Comparison of ENCODE assay signal across 8 cellular contexts in genomic region chr12:57239587-57240068, GRCh38. TPM values are rescaled to one million over a fixed set of nuclear protein-coding genes. Genes with fewer than 3 reads are reported as not detected.
DNase-seq lines count a peak whose midpoint lies in the region; ATAC-seq, FAIRE-seq and TF ChIP-seq lines count a peak whose summit lies in the region.

No MANE protein-coding gene starts in this region.

- TF ChIP-seq CTCF in right atrium auricular region (IDR thresholded peaks at IDR 0.05) (no peak), fibroblast of villous mesenchyme (IDR thresholded peaks at IDR 0.05; ENCODE audit: insufficient read depth, low read depth, low read length) (no peak), kidney (IDR thresholded peaks at IDR 0.05; ENCODE audit: borderline replicate concordance, extremely low read depth, insufficient read depth) (no peak)

- H3K27me3 Mint-ChIP-seq in stimulated activated naive CD8-positive, alpha-beta T cell treated with anti-CD3 and anti-CD28 coated beads, Interleukin-15, amount 100 ng/mL, for 72 hours = peaks cover 83% of the 10 kb centered on the region

- ATAC-seq in SK-N-SH treated with all-trans-retinoic acid at 6 μM for 48 hours = peak; percentile 8
- peak; percentile 0 for ATAC-seq in stimulated activated naive CD8-positive, alpha-beta T cell treated with anti-CD3 and anti-CD28 coated beads, Interleukin-15, amount 100 ng/mL, for 72 hours

- H3K9me3 Mint-ChIP-seq in stimulated activated naive CD8-positive, alpha-beta T cell treated with anti-CD3 and anti-CD28 coated beads, Interleukin-15, amount 100 ng/mL, for 72 hours = no peaks in the 10 kb centered on the region

- H3K9me3 ChIP-seq in right atrium auricular region (no peaks in the 10 kb centered on the region), kidney (ENCODE audit: control insufficient read depth in 1 of 2, low read length in 2 of 2) (no peaks in the 10 kb centered on the region)

- no peaks in the 10 kb centered on the region for H3K36me3 ChIP-seq in right atrium auricular region
- H3K36me3 ChIP-seq in kidney (ENCODE audit: control insufficient read depth in 1 of 2, insufficient read depth in 2 of 2, low read length in 2 of 2) = no peaks in the 10 kb centered on the region

- peak overlapping the region; percentile 95 to 97 for H3K4me3 Mint-ChIP-seq in stimulated activated naive CD8-positive, alpha-beta T cell treated with anti-CD3 and anti-CD28 coated beads, Interleukin-15, amount 100 ng/mL, for 72 hours

- H3K4me3 ChIP-seq in right atrium auricular region = peak overlapping the region; percentile 45 to 54
- H3K4me3 ChIP-seq in fibroblast of villous mesenchyme (ENCODE audit: low read depth, low read length) = peak overlapping the region; percentile 76
- H3K4me3 ChIP-seq in kidney (ENCODE audit: low read length in 2 of 2) = peak overlapping the region in 1 of 2 donors; percentile 16

- H3K9ac ChIP-seq in kidney (ENCODE audit: low read length in 2 of 2) = no peak overlapping the region

- H3K4me1 ChIP-seq in right atrium auricular region = peaks cover 0 to 79% of the 10 kb centered on the region in 2 donors
- peaks cover 4 to 35% of the 10 kb centered on the region in 2 donors for H3K4me1 ChIP-seq in kidney (ENCODE audit: control insufficient read depth in 1 of 2, insufficient read depth in 1 of 2, low read depth in 1 of 2, low read length in 2 of 2)

- DNase-seq in right atrium auricular region (ENCODE audit: low spot score) (no peak), cardiac septum (ENCODE audit: low spot score) (no peak), fibroblast of villous mesenchyme (ENCODE audit: low read depth) (no peak), NCI-H2196 (lab: John Stamatoyannopoulos, UW; ENCODE audit: unreplicated experiment) (no peak), kidney (no peak), GOT3 (lab: John Stamatoyannopoulos, UW) (no peak)
- no peak for DNase-seq in stimulated activated naive CD8-positive, alpha-beta T cell treated with anti-CD3 and anti-CD28 coated beads, Interleukin-15, amount 100 ng/mL, for 72 hours

- H3K27ac Mint-ChIP-seq in stimulated activated naive CD8-positive, alpha-beta T cell treated with anti-CD3 and anti-CD28 coated beads, Interleukin-15, amount 100 ng/mL, for 72 hours = peak overlapping the region; percentile 95 to 99

- peaks cover 97% of the 10 kb centered on the region for H3K4me1 Mint-ChIP-seq in stimulated activated naive CD8-positive, alpha-beta T cell treated with anti-CD3 and anti-CD28 coated beads, Interleukin-15, amount 100 ng/mL, for 72 hours

- FAIRE-seq in kidney (lab: Jason Lieb, UNC) = no peak

- H3K27me3 ChIP-seq in right atrium auricular region = peaks cover 14 to 32% of the 10 kb centered on the region in 2 donors

- intact Hi-C loops in cardiac septum (cut with DNase I) = loop anchor here (1.0 kb wide), 1 partner anchor 23 kb away; the partner anchor contains the start of gene NXPH4
- intact Hi-C loops in kidney (cut with DNase I) = no loop called here

- H3K27ac ChIP-seq in right atrium auricular region = no peak overlapping the region
- H3K27ac ChIP-seq in kidney (ENCODE audit: low read depth in 2 of 2, low read length in 2 of 2) = no peak overlapping the region

TF ChIP-seq in SK-N-SH treated with all-trans-retinoic acid at 6 μM for 48 hours, 23 proteins besides CTCF, POLR2A, EP300 and RAD21:
- TF ChIP-seq ESRRG (CRISPR knock-in tag; IDR thresholded peaks at IDR 0.05) (no peak), RARB (CRISPR knock-in tag; IDR thresholded peaks at IDR 0.05) (no peak), TOX (CRISPR knock-in tag; IDR thresholded peaks at IDR 0.05; ENCODE audit: borderline replicate concordance) (no peak), ARNTL (CRISPR knock-in tag; IDR thresholded peaks at IDR 0.05; ENCODE audit: borderline replicate concordance, low read depth) (no peak), SNAI2 (CRISPR knock-in tag; IDR thresholded peaks at IDR 0.05) (no peak), ZFP3 (CRISPR knock-in tag; IDR thresholded peaks at IDR 0.05) (no peak), ZFP30 (CRISPR knock-in tag; IDR thresholded peaks at IDR 0.05) (no peak), ZNF8 (CRISPR knock-in tag; IDR thresholded peaks at IDR 0.05) (no peak), PPARA (CRISPR knock-in tag; IDR thresholded peaks at IDR 0.05; ENCODE audit: borderline replicate concordance) (no peak), ZC3H10 (CRISPR knock-in tag; IDR thresholded peaks at IDR 0.05) (no peak), ZNF565 (CRISPR knock-in tag; conservative IDR thresholded peaks at IDR 0.05; ENCODE audit: low read depth) (no peak), CSDC2 (CRISPR knock-in tag; IDR thresholded peaks at IDR 0.05) (no peak), ZNF70 (CRISPR knock-in tag; IDR thresholded peaks at IDR 0.05) (no peak), GLIS3 (CRISPR knock-in tag; IDR thresholded peaks at IDR 0.05) (no peak), OSR1 (CRISPR knock-in tag; IDR thresholded peaks at IDR 0.05) (no peak), TCF4 (CRISPR knock-in tag; IDR thresholded peaks at IDR 0.05; ENCODE audit: borderline replicate concordance) (no peak), ISL1 (CRISPR knock-in tag; IDR thresholded peaks at IDR 0.05) (no peak)
- TF ChIP-seq, protein P1, sequence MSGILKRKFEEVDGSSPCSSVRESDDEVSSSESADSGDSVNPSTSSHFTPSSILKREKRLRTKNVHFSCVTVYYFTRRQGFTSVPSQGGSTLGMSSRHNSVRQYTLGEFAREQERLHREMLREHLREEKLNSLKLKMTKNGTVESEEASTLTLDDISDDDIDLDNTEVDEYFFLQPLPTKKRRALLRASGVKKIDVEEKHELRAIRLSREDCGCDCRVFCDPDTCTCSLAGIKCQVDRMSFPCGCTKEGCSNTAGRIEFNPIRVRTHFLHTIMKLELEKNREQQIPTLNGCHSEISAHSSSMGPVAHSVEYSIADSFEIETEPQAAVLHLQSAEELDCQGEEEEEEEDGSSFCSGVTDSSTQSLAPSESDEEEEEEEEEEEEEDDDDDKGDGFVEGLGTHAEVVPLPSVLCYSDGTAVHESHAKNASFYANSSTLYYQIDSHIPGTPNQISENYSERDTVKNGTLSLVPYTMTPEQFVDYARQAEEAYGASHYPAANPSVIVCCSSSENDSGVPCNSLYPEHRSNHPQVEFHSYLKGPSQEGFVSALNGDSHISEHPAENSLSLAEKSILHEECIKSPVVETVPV (CRISPR knock-in tag; IDR thresholded peaks at IDR 0.05) = no peak
- TF ChIP-seq, protein P2, sequence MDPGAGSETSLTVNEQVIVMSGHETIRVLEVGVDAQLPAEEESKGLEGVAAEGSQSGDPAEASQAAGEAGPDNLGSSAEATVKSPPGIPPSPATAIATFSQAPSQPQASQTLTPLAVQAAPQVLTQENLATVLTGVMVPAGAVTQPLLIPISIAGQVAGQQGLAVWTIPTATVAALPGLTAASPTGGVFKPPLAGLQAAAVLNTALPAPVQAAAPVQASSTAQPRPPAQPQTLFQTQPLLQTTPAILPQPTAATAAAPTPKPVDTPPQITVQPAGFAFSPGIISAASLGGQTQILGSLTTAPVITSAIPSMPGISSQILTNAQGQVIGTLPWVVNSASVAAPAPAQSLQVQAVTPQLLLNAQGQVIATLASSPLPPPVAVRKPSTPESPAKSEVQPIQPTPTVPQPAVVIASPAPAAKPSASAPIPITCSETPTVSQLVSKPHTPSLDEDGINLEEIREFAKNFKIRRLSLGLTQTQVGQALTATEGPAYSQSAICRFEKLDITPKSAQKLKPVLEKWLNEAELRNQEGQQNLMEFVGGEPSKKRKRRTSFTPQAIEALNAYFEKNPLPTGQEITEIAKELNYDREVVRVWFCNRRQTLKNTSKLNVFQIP (CRISPR knock-in tag; IDR thresholded peaks at IDR 0.05; ENCODE audit: borderline replicate concordance, low read depth) = no peak
- TF ChIP-seq, protein P3, sequence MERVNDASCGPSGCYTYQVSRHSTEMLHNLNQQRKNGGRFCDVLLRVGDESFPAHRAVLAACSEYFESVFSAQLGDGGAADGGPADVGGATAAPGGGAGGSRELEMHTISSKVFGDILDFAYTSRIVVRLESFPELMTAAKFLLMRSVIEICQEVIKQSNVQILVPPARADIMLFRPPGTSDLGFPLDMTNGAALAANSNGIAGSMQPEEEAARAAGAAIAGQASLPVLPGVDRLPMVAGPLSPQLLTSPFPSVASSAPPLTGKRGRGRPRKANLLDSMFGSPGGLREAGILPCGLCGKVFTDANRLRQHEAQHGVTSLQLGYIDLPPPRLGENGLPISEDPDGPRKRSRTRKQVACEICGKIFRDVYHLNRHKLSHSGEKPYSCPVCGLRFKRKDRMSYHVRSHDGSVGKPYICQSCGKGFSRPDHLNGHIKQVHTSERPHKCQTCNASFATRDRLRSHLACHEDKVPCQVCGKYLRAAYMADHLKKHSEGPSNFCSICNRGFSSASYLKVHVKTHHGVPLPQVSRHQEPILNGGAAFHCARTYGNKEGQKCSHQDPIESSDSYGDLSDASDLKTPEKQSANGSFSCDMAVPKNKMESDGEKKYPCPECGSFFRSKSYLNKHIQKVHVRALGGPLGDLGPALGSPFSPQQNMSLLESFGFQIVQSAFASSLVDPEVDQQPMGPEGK (CRISPR knock-in tag; IDR thresholded peaks at IDR 0.05; ENCODE audit: borderline replicate concordance) = no peak
TF ChIP-seq in SK-N-SH treated with all-trans-retinoic acid at 6 μM for 48 hours: peak in this region for 0.

RNA-seq across cellular contexts. Expression of gene SHMT2, which starts 10.1 kb away (rescaled TPM):
- total RNA-seq in right atrium auricular region (10 to 100 TPM; 16.6 to 33.0 TPM), cardiac septum (38.8 TPM), fibroblast of villous mesenchyme (199 and 316 TPM in 2 replicates), kidney (70.1 TPM)
- polyA plus RNA-seq in kidney (ENCODE audit: insufficient read depth, low read depth, low replicate concordance) = 49.3 TPM

RNA-seq across cellular contexts. Expression of gene STAC3, which starts 11.4 kb away (rescaled TPM):
- total RNA-seq in right atrium auricular region = under 1 TPM; 0.48 to 0.59 TPM
- total RNA-seq in cardiac septum = 0.94 TPM
- 0.32 and 1.3 TPM in 2 replicates for total RNA-seq in fibroblast of villous mesenchyme
- total RNA-seq in kidney = 3.1 TPM
- polyA plus RNA-seq in kidney (ENCODE audit: insufficient read depth, low read depth, low replicate concordance) = 1.5 TPM

RNA-seq across cellular contexts. Expression of gene NXPH4, which starts 23.0 kb away (rescaled TPM):
- total RNA-seq in right atrium auricular region = 1 to 10 TPM in 1 of 2 donors, under 1 TPM in 1; 0.28 to 1.1 TPM
- total RNA-seq in cardiac septum = 20.0 TPM
- total RNA-seq in fibroblast of villous mesenchyme = 1.3 and 1.6 TPM in 2 replicates
- total RNA-seq in kidney = 0.16 TPM
- polyA plus RNA-seq in kidney (ENCODE audit: insufficient read depth, low read depth, low replicate concordance) = 0.71 TPM
